In the genomic region with DNA sequence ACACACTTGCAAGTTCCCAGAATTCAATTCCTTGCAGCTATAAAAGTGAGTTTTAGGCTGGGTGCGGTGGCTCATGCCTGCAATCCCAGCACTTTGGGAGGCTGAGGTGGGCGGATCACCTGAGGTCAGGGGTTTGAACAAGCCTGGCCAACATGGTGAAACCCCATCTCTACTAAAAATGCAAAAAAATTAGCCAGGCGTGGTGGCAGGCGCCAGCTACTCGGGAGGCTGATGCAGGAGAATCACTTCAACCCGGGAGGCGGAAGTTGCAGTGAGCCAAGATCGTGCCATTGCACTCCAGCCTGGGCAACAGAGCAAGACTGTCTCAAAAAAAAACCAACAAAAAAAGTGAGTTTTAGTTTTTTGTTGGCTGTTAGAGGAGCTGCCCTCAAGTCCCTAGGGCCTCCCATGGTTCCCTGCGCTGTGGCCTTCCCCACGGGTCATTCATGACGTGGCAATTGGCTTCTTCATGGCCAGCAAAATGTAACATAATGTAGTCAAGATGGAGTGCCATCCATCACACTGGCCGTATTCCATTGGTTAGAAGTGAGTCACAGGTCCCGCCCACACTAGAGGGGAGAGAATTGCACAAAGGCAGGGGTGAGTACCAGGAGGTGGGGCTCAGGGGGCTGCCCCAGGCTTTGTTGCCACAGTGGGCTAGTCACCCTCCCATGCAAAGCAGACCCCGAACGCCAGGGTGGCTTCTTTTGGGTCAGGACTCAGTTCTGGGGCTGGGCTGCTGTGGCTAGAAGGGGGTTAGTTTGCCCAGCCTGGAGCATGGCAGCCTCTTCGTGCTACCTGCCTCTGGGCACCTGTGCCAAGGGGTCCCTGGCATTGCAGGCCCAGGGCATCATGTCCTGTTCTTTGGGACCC, we compare ENCODE assay signal across 16 cellular contexts. TPM values are rescaled to one million over a fixed set of nuclear protein-coding genes. Genes with fewer than 3 reads are reported as not detected.
DNase-seq lines count a peak whose midpoint lies in the region; ATAC-seq and FAIRE-seq lines count a peak whose summit lies in the region.
"Had no signal": no experiment of that assay in that cellular context is flagged by ENCODE, and none has a peak within 500 bp of the region (broad histone marks: within the 10 kb centered on the region; RNA-seq: fewer than 3 reads in every experiment).

No MANE protein-coding gene starts in this region.

- DNase-seq in activated T-cell treated with anti-CD3 and anti-CD28 coated beads, Interleukin-2, amount 50 U/mL, for 24 hours: peak; percentile 28
- DNase-seq in activated T-cell treated with anti-CD3 and anti-CD28 coated beads for 4 hours: no peak
- peak; percentile 14 for DNase-seq in SW480 (ENCODE audit: low spot score)
- DNase-seq in stimulated activated naive B cell treated with anti-CD40 and anti-IgM and Interleukin-4, amounts not matched to agents 10 μg/mL and 1 μg/mL and 100 μg/mL, for 72 hours: no peak
- no peak for DNase-seq in frontal cortex (ENCODE audit: low spot score in 2 of 2)
- DNase-seq in A172 (ENCODE audit: low spot score): no peak
- DNase-seq in NCI-H526 (lab: John Stamatoyannopoulos, UW): no peak
- DNase-seq: endodermal cell, gastrocnemius medialis, GF-D8, mesendoderm, MV-4-11, SIG-M5 had no signal

- FAIRE-seq in frontal cortex (lab: Jason Lieb, UNC): no peak

- no peaks in the 10 kb centered on the region for H3K9me3 Mint-ChIP-seq in activated T-cell treated with anti-CD3 and anti-CD28 coated beads, Interleukin-2, amount 50 U/mL, for 24 hours
- no peaks in the 10 kb centered on the region for H3K9me3 Mint-ChIP-seq in stimulated activated naive B cell treated with anti-CD40 and anti-IgM and Interleukin-4, amounts not matched to agents 10 μg/mL and 1 μg/mL and 100 μg/mL, for 72 hours
- H3K9me3 Mint-ChIP-seq: activated naive CD4-positive, alpha-beta T cell treated with anti-CD3 and anti-CD28 coated beads, Interleukin-2, amount 50 U/mL, for 72 hours; endodermal cell had no signal

- no peak overlapping the region for H3K4me3 Mint-ChIP-seq in activated T-cell treated with anti-CD3 and anti-CD28 coated beads, Interleukin-2, amount 50 U/mL, for 24 hours
- H3K4me3 Mint-ChIP-seq in stimulated activated naive B cell treated with anti-CD40 and anti-IgM and Interleukin-4, amounts not matched to agents 10 μg/mL and 1 μg/mL and 100 μg/mL, for 72 hours: peak overlapping the region in 1 of 2 donors; percentile 10
- H3K4me3 Mint-ChIP-seq: endodermal cell had no signal

- no peaks in the 10 kb centered on the region for H3K27me3 Mint-ChIP-seq in activated T-cell treated with anti-CD3 and anti-CD28 coated beads, Interleukin-2, amount 50 U/mL, for 24 hours
- peaks cover 0 to under 1% of the 10 kb centered on the region in 2 donors for H3K27me3 Mint-ChIP-seq in stimulated activated naive B cell treated with anti-CD40 and anti-IgM and Interleukin-4, amounts not matched to agents 10 μg/mL and 1 μg/mL and 100 μg/mL, for 72 hours

- H3K4me1 Mint-ChIP-seq in activated T-cell treated with anti-CD3 and anti-CD28 coated beads, Interleukin-2, amount 50 U/mL, for 24 hours (ENCODE audit: low read depth): peaks cover 12% of the 10 kb centered on the region
- peaks cover 23 to 43% of the 10 kb centered on the region in 2 donors for H3K4me1 Mint-ChIP-seq in stimulated activated naive B cell treated with anti-CD40 and anti-IgM and Interleukin-4, amounts not matched to agents 10 μg/mL and 1 μg/mL and 100 μg/mL, for 72 hours

- peak; percentile 41 for ATAC-seq in HG02981 (IDR thresholded peaks at IDR 0.05; ENCODE audit: unreplicated experiment)
- ATAC-seq in stimulated activated naive B cell treated with anti-CD40 and anti-IgM and Interleukin-4, amounts not matched to agents 10 μg/mL and 1 μg/mL and 100 μg/mL, for 72 hours (replicated peaks): peak; percentile 15 to 47
- ATAC-seq: activated naive CD4-positive, alpha-beta T cell treated with anti-CD3 and anti-CD28 coated beads, Interleukin-2, amount 50 U/mL, for 72 hours; gastrocnemius medialis had no signal

- no peak overlapping the region for H3K27ac Mint-ChIP-seq in activated T-cell treated with anti-CD3 and anti-CD28 coated beads, Interleukin-2, amount 50 U/mL, for 24 hours
- peak overlapping the region; percentile 31 for H3K27ac Mint-ChIP-seq in stimulated activated naive B cell treated with anti-CD40 and anti-IgM and Interleukin-4, amounts not matched to agents 10 μg/mL and 1 μg/mL and 100 μg/mL, for 72 hours
- H3K27ac Mint-ChIP-seq: activated naive CD4-positive, alpha-beta T cell treated with anti-CD3 and anti-CD28 coated beads, Interleukin-2, amount 50 U/mL, for 72 hours; endodermal cell had no signal

- no peaks in the 10 kb centered on the region for H3K36me3 Mint-ChIP-seq in activated T-cell treated with anti-CD3 and anti-CD28 coated beads, Interleukin-2, amount 50 U/mL, for 24 hours (ENCODE audit: low read depth)
- H3K36me3 Mint-ChIP-seq in stimulated activated naive B cell treated with anti-CD40 and anti-IgM and Interleukin-4, amounts not matched to agents 10 μg/mL and 1 μg/mL and 100 μg/mL, for 72 hours: peaks cover 22 to 23% of the 10 kb centered on the region in 2 donors
- H3K36me3 Mint-ChIP-seq: activated naive CD4-positive, alpha-beta T cell treated with anti-CD3 and anti-CD28 coated beads, Interleukin-2, amount 50 U/mL, for 72 hours had no signal

RNA-seq across cellular contexts. Expression of a gene that starts 37.7 kb away (rescaled TPM):
- total RNA-seq in frontal cortex: 3.3 TPM
- 0.16 and 0.17 TPM in 2 replicates for total RNA-seq in A172 (2014; rRNA removed; shearing (Covaris generic))
- total RNA-seq: activated naive CD4-positive, alpha-beta T cell treated with anti-CD3 and anti-CD28 coated beads, Interleukin-2, amount 50 U/mL, for 72 hours; cardiac muscle cell; endodermal cell had no signal

RNA-seq across cellular contexts. Expression of a gene that starts 55.6 kb away (rescaled TPM):
- total RNA-seq in frontal cortex: 39.9 TPM
- total RNA-seq in A172 (2014; rRNA removed; shearing (Covaris generic)): 112 and 126 TPM in 2 replicates

Comparison
In these comparisons a context has a peak if more than half of its experiments do, and no peak if none do; other contexts are left out.
1. DNase-seq: peak in activated T-cell treated with anti-CD3 and anti-CD28 coated beads, Interleukin-2, amount 50 U/mL, for 24 hours (single experiment) and SW480 (single experiment); none in activated T-cell treated with anti-CD3 and anti-CD28 coated beads for 4 hours (single experiment), stimulated activated naive B cell treated with anti-CD40 and anti-IgM and Interleukin-4, amounts not matched to agents 10 μg/mL and 1 μg/mL and 100 μg/mL, for 72 hours (single experiment), frontal cortex (0 of 2), A172 (single experiment) and NCI-H526 (0 of 2).